ENCODE assay signal across 8 cellular contexts in genomic region chr11:114440121-114440860, GRCh38. TPM values are rescaled to one million over a fixed set of nuclear protein-coding genes. Genes with fewer than 3 reads are reported as not detected.
DNase-seq lines count a peak whose midpoint lies in the region; ATAC-seq, FAIRE-seq and TF ChIP-seq lines count a peak whose summit lies in the region.

No MANE protein-coding gene starts in this region.

- WGBS in GM12878 (ENCODE audit: insufficient coverage, insufficient replicate concordance, low lambda C conversion rate, missing lambda C conversion rate) = 65% methylated on average over 10 of the region's 10 CpGs
- WGBS in suprapubic skin = 9% methylated on average over 10 of the region's 10 CpGs

- H3K4me2 ChIP-seq in GM12878 (ENCODE audit: control insufficient read depth, insufficient read depth) = peak overlapping the region; percentile 83

- no peak for TF ChIP-seq RAD21 in GM12878 (IDR thresholded peaks at IDR 0.05; ENCODE audit: insufficient read depth, low read depth, low read length)

- no peaks in the 10 kb centered on the region for H3K79me2 ChIP-seq in GM12878 (ENCODE audit: control insufficient read depth, insufficient read depth, low read length)

- TF ChIP-seq EP300 in GM12878 (IDR thresholded peaks at IDR 0.05; ENCODE audit: borderline replicate concordance in 1 of 2, control insufficient read depth in 1 of 2, low read depth in 2 of 2, low read length in 2 of 2) (no peak), suprapubic skin (IDR thresholded peaks at IDR 0.05) (no peak)

- no peaks in the 10 kb centered on the region for H3K9me3 ChIP-seq in HUES48 (ENCODE audit: control insufficient read depth, insufficient read depth, low read length)
- H3K9me3 ChIP-seq in GM12878 (replicated peaks; ENCODE audit: control insufficient read depth, insufficient read depth, low read length) = no peaks in the 10 kb centered on the region
- no peaks in the 10 kb centered on the region for H3K9me3 ChIP-seq in suprapubic skin

- no peak for ATAC-seq in GM12878
- ATAC-seq in GM21390 (IDR thresholded peaks at IDR 0.05; ENCODE audit: unreplicated experiment) = no peak
- ATAC-seq in GM21576 (IDR thresholded peaks at IDR 0.05; ENCODE audit: unreplicated experiment) = no peak

- SMC1A ChIA-PET in GM12878 (lab: Charles Lee; ENCODE audit: uncharacterized antibody, unreplicated experiment) = no interaction called here

- CTCF ChIA-PET in GM12878 (lab: Yijun Ruan, JAX) = no interaction called here

- RAD21 ChIA-PET in GM12878 (lab: Charles Lee; ENCODE audit: unreplicated experiment) = no interaction called here

- TF ChIP-seq POLR2A in GM12878 (IDR thresholded peaks at IDR 0.05; ENCODE audit: low read depth, low read length) = no peak
- TF ChIP-seq POLR2A in suprapubic skin (IDR thresholded peaks at IDR 0.05) = no peak

- H3K4me3 ChIP-seq in AG10803 (ENCODE audit: low read length) = peak overlapping the region; percentile 97
- peak overlapping the region; percentile 98 for H3K4me3 ChIP-seq in HUES48 (ENCODE audit: low read depth, low read length)
- peak overlapping the region; percentile 70; the same call in 1 of the 2 replicates for H3K4me3 ChIP-seq in GM12878
- peak overlapping the region; percentile 76 for H3K4me3 ChIP-seq in suprapubic skin

- H2AFZ ChIP-seq in GM12878 (ENCODE audit: control insufficient read depth, low read depth, low read length) = peak overlapping the region; percentile 84; the same call in 1 of the 2 replicates

- H3K9ac ChIP-seq in HUES48 (ENCODE audit: low read depth, low read length) = peak overlapping the region; percentile 90
- no peak overlapping the region for H3K9ac ChIP-seq in GM12878 (ENCODE audit: control insufficient read depth, insufficient read depth, low read length)

- no peak for FAIRE-seq in GM12878 (lab: Jason Lieb, UNC)

- peaks cover 35% of the 10 kb centered on the region for H3K36me3 ChIP-seq in HUES48 (ENCODE audit: control insufficient read depth, insufficient read depth, low read length)
- H3K36me3 ChIP-seq in GM12878 (ENCODE audit: control insufficient read depth in 2 of 2, insufficient read depth in 2 of 2, low read length in 1 of 2) = no peaks in the 10 kb centered on the region
- peaks cover 10% of the 10 kb centered on the region for H3K36me3 ChIP-seq in suprapubic skin

- H3K4me1 ChIP-seq in HUES48 (ENCODE audit: control insufficient read depth, insufficient read depth, low read length) (peaks cover 37% of the 10 kb centered on the region), GM12878 (ENCODE audit: control insufficient read depth, insufficient read depth, low read length) (no peaks in the 10 kb centered on the region), suprapubic skin (peaks cover 25% of the 10 kb centered on the region)

- TF ChIP-seq CTCF in AG10803 (conservative IDR thresholded peaks at IDR 0.05; ENCODE audit: low read length) = no peak
- TF ChIP-seq CTCF in GM12878 (IDR thresholded peaks at IDR 0.05 in 2 of 3, conservative IDR thresholded peaks at IDR 0.05 in 1 of 3; ENCODE audit: control insufficient read depth in 2 of 3, extremely low read depth in 1 of 3, insufficient read depth in 1 of 3, low read depth in 3 of 3, low read length in 3 of 3) = no peak
- TF ChIP-seq CTCF in suprapubic skin (IDR thresholded peaks at IDR 0.05) = no peak

- H3K27me3 ChIP-seq in HUES48 (ENCODE audit: control insufficient read depth, insufficient read depth, low read length) (no peaks in the 10 kb centered on the region), GM12878 (replicated peaks in 1 of 2; ENCODE audit: control insufficient read depth in 2 of 2, insufficient read depth in 2 of 2, low read length in 1 of 2) (no peaks in the 10 kb centered on the region; a peak in 1 of 4 replicates), suprapubic skin (no peaks in the 10 kb centered on the region)

- POLR2A ChIA-PET in GM12878 (lab: Charles Lee) = interaction anchor here (1.2 kb wide), 1 partner anchor 10 kb away, joined by 3 read pairs; no protein-coding TSS in a partner anchor

- DNase-seq in AG10803 (ENCODE audit: low read depth) (peak; percentile 27), GM12878 (ENCODE audit: low read depth, low spot score) (no peak), left kidney (ENCODE audit: low read depth, low spot score) (peak; percentile 12), suprapubic skin (ENCODE audit: low spot score in 2 of 2) (no peak)
- no peak for DNase-seq in stimulated activated CD4-positive, alpha-beta T cell treated with anti-CD3 and anti-CD28 coated beads, Interleukin-1b, Interleukin-23, amount 100 ng/mL, for 48 hours

- no peaks in the 10 kb centered on the region for H4K20me1 ChIP-seq in GM12878 (ENCODE audit: control insufficient read depth, insufficient read depth)

- H3K27ac ChIP-seq in HUES48 (ENCODE audit: low read depth, low read length) (peak overlapping the region; percentile 89), GM12878 (ENCODE audit: control insufficient read depth, insufficient read depth) (no peak overlapping the region), suprapubic skin (peak overlapping the region; percentile 85)

- BruUV-seq in GM12878 (replicated peaks; lab: Mats Ljungman, UMichigan) = no TSS peak

- in situ Hi-C loops in GM12878 (cut with MboI) = no loop called here

- intact Hi-C loops in GM12878 (cut with micrococcal nuclease; ENCODE audit: unreplicated experiment) = no loop called here

TF ChIP-seq in GM12878, 131 proteins besides CTCF, POLR2A, EP300 and RAD21:
- TF ChIP-seq TCF7 (IDR thresholded peaks at IDR 0.05; ENCODE audit: borderline replicate concordance) (no peak), FOXM1 (IDR thresholded peaks at IDR 0.05; ENCODE audit: low read depth, low read length) (no peak)
TF ChIP-seq in GM12878: peak in this region for 0.

RNA-seq across cellular contexts. Expression of gene REXO2, which starts 1.0 kb away (rescaled TPM):
- total RNA-seq in GM12878 (2013; cell fraction: nucleolus; rRNA removed) = 7.0 and 7.9 TPM in 2 replicates
- total RNA-seq in GM12878 (2014; rRNA removed) (5.4 and 6.0 TPM in 2 replicates), GM12878 (2014; rRNA removed; fragmentation: Illumina TruSeq; extraction: Trizol) (4.6 and 4.9 TPM in 2 replicates), GM12878 (2021) (4.0 and 5.1 TPM in 2 replicates), suprapubic skin (100 to 1,000 TPM in 3 of 4 donors, 10 to 100 TPM in 1; 88.7 to 125 (median 109) TPM)
- 9.0 TPM for polyA plus RNA-seq in GM12878 (2011; ENCODE audit: low read depth)
- polyA plus RNA-seq in GM12878 (2011; rRNA removed) (9.0 and 10.7 TPM in 2 replicates), GM12878 (2014; fragmentation: Illumina TruSeq; extraction: Trizol) (2.6 and 4.9 TPM in 2 replicates), GM12878 (2014; fragmentation: Nextera tagmentation; extraction: Ambion mirVana) (1 to 10 TPM; 3.3 to 6.4 TPM), GM12878 (2014; rRNA removed) (4.8 and 4.9 TPM in 2 replicates), GM12878 (2016; fragmentation: Nextera tagmentation; extraction: Ambion mirVana) (10 to 100 TPM; 11.0 to 12.5 TPM)
- polyA plus RNA-seq in GM12878 (2011; cell fraction: cytosol; rRNA removed) = 4.6 and 6.2 TPM in 2 replicates
- 7.3 and 8.0 TPM in 2 replicates for polyA plus RNA-seq in GM12878 (2011; cell fraction: nucleus; rRNA removed)
- polyA plus RNA-seq in GM12878 (2012) = 8.5 and 10.2 TPM in 2 replicates
- polyA minus RNA-seq in GM12878 (2011; rRNA and poly(A)+ RNA removed) = 1.7 and 3.2 TPM in 2 replicates
- 4.9 and 5.8 TPM in 2 replicates for polyA minus RNA-seq in GM12878 (2011; cell fraction: cytosol; rRNA and poly(A)+ RNA removed)
- polyA minus RNA-seq in GM12878 (2011; cell fraction: nucleus; rRNA and poly(A)+ RNA removed) = 2.7 and 4.4 TPM in 2 replicates

RNA-seq across cellular contexts. Expression of gene RBM7, which starts 39.8 kb away (rescaled TPM):
- total RNA-seq in GM12878 (2013; cell fraction: nucleolus; rRNA removed) = 20.8 and 22.0 TPM in 2 replicates
- total RNA-seq in GM12878 (2014; rRNA removed) = 21.5 and 21.7 TPM in 2 replicates
- total RNA-seq in GM12878 (2014; rRNA removed; fragmentation: Illumina TruSeq; extraction: Trizol) = 29.0 TPM in 2 replicates
- 17.2 and 19.5 TPM in 2 replicates for total RNA-seq in GM12878 (2021)
- polyA plus RNA-seq in GM12878 (2011; ENCODE audit: low read depth) = 11.7 TPM
- polyA plus RNA-seq in GM12878 (2011; rRNA removed) = 46.2 and 48.3 TPM in 2 replicates
- polyA plus RNA-seq in GM12878 (2011; cell fraction: cytosol; rRNA removed) = 20.1 and 21.3 TPM in 2 replicates
- polyA plus RNA-seq in GM12878 (2011; cell fraction: nucleus; rRNA removed) = 10.6 and 13.5 TPM in 2 replicates
- 21.4 and 25.3 TPM in 2 replicates for polyA plus RNA-seq in GM12878 (2012)
- polyA plus RNA-seq in GM12878 (2014; fragmentation: Illumina TruSeq; extraction: Trizol) = 32.2 and 45.1 TPM in 2 replicates
- 10 to 100 TPM; 21.6 to 28.9 TPM for polyA plus RNA-seq in GM12878 (2014; fragmentation: Nextera tagmentation; extraction: Ambion mirVana)
- 14.5 and 17.0 TPM in 2 replicates for polyA plus RNA-seq in GM12878 (2014; rRNA removed)
- polyA plus RNA-seq in GM12878 (2016; fragmentation: Nextera tagmentation; extraction: Ambion mirVana) = 10 to 100 TPM; 23.2 to 29.5 TPM
- polyA minus RNA-seq in GM12878 (2011; rRNA and poly(A)+ RNA removed) = 52.5 and 93.1 TPM in 2 replicates
- polyA minus RNA-seq in GM12878 (2011; cell fraction: cytosol; rRNA and poly(A)+ RNA removed) = 25.4 and 30.3 TPM in 2 replicates
- polyA minus RNA-seq in GM12878 (2011; cell fraction: nucleus; rRNA and poly(A)+ RNA removed) = 16.7 and 23.0 TPM in 2 replicates
- 10 to 100 TPM; 10.2 to 18.4 (median 16.9) TPM for total RNA-seq in suprapubic skin

RNA-seq across cellular contexts. Expression of gene C11orf71, which starts 40.0 kb away (rescaled TPM):
- total RNA-seq in GM12878 (2013; cell fraction: nucleolus; rRNA removed) = 15.1 and 16.8 TPM in 2 replicates
- 7.7 and 9.4 TPM in 2 replicates for total RNA-seq in GM12878 (2014; rRNA removed)
- 5.3 and 6.0 TPM in 2 replicates for total RNA-seq in GM12878 (2014; rRNA removed; fragmentation: Illumina TruSeq; extraction: Trizol)
- total RNA-seq in GM12878 (2021) = 6.5 and 7.3 TPM in 2 replicates
- polyA plus RNA-seq in GM12878 (2011; ENCODE audit: low read depth) = 2.7 TPM
- polyA plus RNA-seq in GM12878 (2011; rRNA removed) = 8.7 and 12.0 TPM in 2 replicates
- polyA plus RNA-seq in GM12878 (2011; cell fraction: cytosol; rRNA removed) = 6.5 and 7.1 TPM in 2 replicates
- 8.7 and 12.3 TPM in 2 replicates for polyA plus RNA-seq in GM12878 (2011; cell fraction: nucleus; rRNA removed)
- polyA plus RNA-seq in GM12878 (2012) = 4.4 and 4.6 TPM in 2 replicates
- polyA plus RNA-seq in GM12878 (2014; fragmentation: Illumina TruSeq; extraction: Trizol) = 4.9 and 5.4 TPM in 2 replicates
- polyA plus RNA-seq in GM12878 (2014; fragmentation: Nextera tagmentation; extraction: Ambion mirVana) = 1 to 10 TPM; 1.4 to 3.4 TPM
- polyA plus RNA-seq in GM12878 (2014; rRNA removed) = 9.1 and 10.4 TPM in 2 replicates
- 10 to 100 TPM in 1 of 2 experiments, 1 to 10 TPM in 1; 8.2 to 12.0 TPM for polyA plus RNA-seq in GM12878 (2016; fragmentation: Nextera tagmentation; extraction: Ambion mirVana)
- 8.6 and 9.2 TPM in 2 replicates for polyA minus RNA-seq in GM12878 (2011; rRNA and poly(A)+ RNA removed)
- polyA minus RNA-seq in GM12878 (2011; cell fraction: cytosol; rRNA and poly(A)+ RNA removed) = 2.7 and 3.0 TPM in 2 replicates
- 18.4 and 19.5 TPM in 2 replicates for polyA minus RNA-seq in GM12878 (2011; cell fraction: nucleus; rRNA and poly(A)+ RNA removed)
- 10 to 100 TPM in 3 of 4 donors, 1 to 10 TPM in 1; 9.7 to 13.3 (median 11.8) TPM for total RNA-seq in suprapubic skin

Comparison
In these comparisons a context has a peak if more than half of its experiments do, and no peak if none do; other contexts are left out.
1. DNase-seq: peak in AG10803 (single experiment) and left kidney (single experiment); none in GM12878 (single experiment), suprapubic skin (0 of 2) and stimulated activated CD4-positive, alpha-beta T cell treated with anti-CD3 and anti-CD28 coated beads, Interleukin-1b, Interleukin-23, amount 100 ng/mL, for 48 hours (single experiment).
2. RNA of gene REXO2, which starts 1.0 kb away (total RNA-seq): 88.7 to 125 TPM in suprapubic skin; 4.0 to 7.9 TPM in GM12878; every median in the first group is over 10 times any median in the second.
3. Peak in every context shown above with its lines, with median percentiles within 50 percentile points of each other: H3K4me3 ChIP-seq.